11 cellular contexts compared by ENCODE assay signal in genomic region chr14:89466460-89466859, GRCh38. TPM values are rescaled to one million over a fixed set of nuclear protein-coding genes. Genes with fewer than 3 reads are reported as not detected.
A peak's percentile ranks its signal among the peaks of the same experiment; 100 is the strongest.
DNase-seq lines count a peak whose midpoint lies in the region; ATAC-seq and TF ChIP-seq lines count a peak whose summit lies in the region.
"Had no signal": no experiment of that assay in that cellular context is flagged by ENCODE, and none has a peak within 500 bp of the region (broad histone marks: within the 10 kb centered on the region; RNA-seq: fewer than 3 reads in every experiment).

No MANE protein-coding gene starts in this region.

- no peaks in the 10 kb centered on the region for H3K27me3 Mint-ChIP-seq in activated naive CD8-positive, alpha-beta T cell treated with anti-CD3 and anti-CD28 coated beads for 36 hours

- H3K36me3 Mint-ChIP-seq in activated naive CD8-positive, alpha-beta T cell treated with anti-CD3 and anti-CD28 coated beads for 36 hours, result peaks cover 32% of the 10 kb centered on the region

- peak overlapping the region; percentile 85 for H3K27ac Mint-ChIP-seq in activated naive CD8-positive, alpha-beta T cell treated with anti-CD3 and anti-CD28 coated beads for 36 hours
- H3K27ac Mint-ChIP-seq: mesothelial cell of epicardium had no signal

- H3K9me3 Mint-ChIP-seq in activated naive CD8-positive, alpha-beta T cell treated with anti-CD3 and anti-CD28 coated beads for 36 hours, result peaks cover 1% of the 10 kb centered on the region
- H3K9me3 Mint-ChIP-seq: mesothelial cell of epicardium had no signal

- H3K4me3 Mint-ChIP-seq in activated naive CD8-positive, alpha-beta T cell treated with anti-CD3 and anti-CD28 coated beads for 36 hours, result peak overlapping the region; percentile 33
- H3K4me3 Mint-ChIP-seq: mesothelial cell of epicardium had no signal

- no peak for TF ChIP-seq POLR2A in NB4 (IDR thresholded peaks at IDR 0.05; ENCODE audit: extremely low read depth, insufficient read length)

- H3K4me1 Mint-ChIP-seq in activated naive CD8-positive, alpha-beta T cell treated with anti-CD3 and anti-CD28 coated beads for 36 hours, result peaks cover 40% of the 10 kb centered on the region

- ATAC-seq in GM18868 (IDR thresholded peaks at IDR 0.05; ENCODE audit: unreplicated experiment) (no peak), left lobe of liver (no peak)

- DNase-seq in SIG-M5 treated with dmso at 0.1 percent for 504 hours (lab: John Stamatoyannopoulos, UW; ENCODE audit: unreplicated experiment) (peak; percentile 41), SIG-M5 (lab: John Stamatoyannopoulos, UW) (no peak), NB4 (ENCODE audit: low read depth) (peak; percentile 94), NCI-H2029 (lab: John Stamatoyannopoulos, UW) (no peak), left lobe of liver (ENCODE audit: low spot score) (no peak)
- DNase-seq in activated naive CD8-positive, alpha-beta T cell treated with anti-CD3 and anti-CD28 coated beads for 36 hours, result peak; percentile 49
- peak; percentile 20 to 45 for DNase-seq in stimulated activated CD8-positive, alpha-beta memory T cell treated with anti-CD3 and anti-CD28 coated beads, Interleukin-7, amount 100 ng/mL, for 1 hour (ENCODE audit: low read depth in 2 of 2)
- DNase-seq: erythroblast, NCI-H526 had no signal

- peak overlapping the region; percentile 28 for H3K4me3 ChIP-seq in NB4 (ENCODE audit: low read depth, low read length)

- TF ChIP-seq CTCF in NB4 (IDR thresholded peaks at IDR 0.05; ENCODE audit: low read depth, low read length), result no peak

RNA-seq across cellular contexts. Expression of gene FOXN3, which starts 49.4 kb away (rescaled TPM):
- 10 to 100 TPM; 80.1 to 82.4 TPM for total RNA-seq in activated naive CD8-positive, alpha-beta T cell treated with anti-CD3 and anti-CD28 coated beads for 36 hours
- 72.9 TPM for total RNA-seq in left lobe of liver

Comparison
In these comparisons a context has a peak if more than half of its experiments do, and no peak if none do; other contexts are left out.
1. DNase-seq: peak in SIG-M5 treated with dmso at 0.1 percent for 504 hours (single experiment), NB4 (single experiment), activated naive CD8-positive, alpha-beta T cell treated with anti-CD3 and anti-CD28 coated beads for 36 hours (single experiment) and stimulated activated CD8-positive, alpha-beta memory T cell treated with anti-CD3 and anti-CD28 coated beads, Interleukin-7, amount 100 ng/mL, for 1 hour (2 of 2); none in SIG-M5 (single experiment), NCI-H2029 (single experiment) and left lobe of liver (single experiment).